In the genomic region with DNA sequence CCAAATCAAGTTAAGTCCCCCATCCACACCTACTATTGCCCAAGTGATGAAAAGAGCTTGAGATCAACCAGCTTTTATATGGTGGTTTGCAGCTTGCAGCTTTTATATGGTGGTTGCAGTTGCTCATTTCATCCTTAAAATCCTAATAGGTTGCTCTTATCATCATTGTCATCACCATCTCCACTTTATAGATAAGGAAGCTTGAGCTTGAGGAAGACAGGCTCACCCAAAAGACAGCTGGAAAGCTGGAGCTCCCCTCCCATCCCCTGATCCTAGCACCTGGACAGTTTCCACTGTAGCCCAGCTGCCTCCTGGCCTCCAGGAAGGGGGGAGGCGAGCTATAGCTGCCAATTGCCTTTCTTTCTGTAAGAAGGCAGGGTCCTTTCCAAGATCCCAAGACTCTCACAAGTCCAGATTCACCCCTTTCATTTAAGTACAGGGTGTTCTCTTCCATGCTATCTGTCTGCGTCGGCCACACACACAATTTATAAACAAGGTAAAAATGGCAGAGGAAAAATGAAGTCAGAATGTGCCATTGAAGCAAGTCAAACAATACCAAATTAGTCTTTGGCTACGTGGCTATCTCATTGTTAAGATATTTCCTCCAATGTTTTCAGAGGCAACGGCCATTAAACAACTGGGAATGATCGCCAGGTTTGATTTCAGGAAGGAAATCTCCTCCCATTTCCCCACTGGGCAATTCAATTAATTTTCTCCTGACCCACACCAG, we compare ENCODE assay signal across 10 cellular contexts.
A peak's percentile ranks its signal among the peaks of the same experiment; 100 is the strongest.
DNase-seq lines count a peak whose midpoint lies in the region; ATAC-seq lines count a peak whose summit lies in the region.
"Had no signal": no experiment of that assay in that cellular context is flagged by ENCODE, and none has a peak within 500 bp of the region (broad histone marks: within the 10 kb centered on the region; RNA-seq: fewer than 3 reads in every experiment).

No MANE protein-coding gene starts in this region.

- intact Hi-C loops in Right ventricle myocardium superior (cut with DNase I) (no loop called here), posterior vena cava (cut with DNase I) (no loop called here)

- no peaks in the 10 kb centered on the region for H4K20me1 ChIP-seq in BLaER1 treated with 17β-estradiol and CSF1 and Interleukin-3, amounts not matched to agents 10 nM and 100 nM

- no peaks in the 10 kb centered on the region for H3K9me3 ChIP-seq in BLaER1 treated with 17β-estradiol and CSF1 and Interleukin-3, amounts not matched to agents 10 nM and 100 nM (replicated peaks in 1 of 11)

- DNase-seq in SHP77 (lab: John Stamatoyannopoulos, UW): peak; percentile 39 to 64
- peak; percentile 73 for DNase-seq in Right ventricle myocardium superior
- DNase-seq in posterior vena cava (ENCODE audit: low spot score): peak; percentile 42
- no peak for DNase-seq in central memory CD4-positive, alpha-beta T cell
- no peak for DNase-seq in epidermal melanocyte (ENCODE audit: insufficient read length, low spot score)
- DNase-seq: activated CD8-positive, alpha-beta memory T cell treated with anti-CD3 and anti-CD28 coated beads, Interleukin-2, amount 50 U/mL, for 48 hours; glutamatergic neuron had no signal

- peak; percentile 70 for ATAC-seq in Right ventricle myocardium superior (ENCODE audit: poor library complexity)
- no peak for ATAC-seq in GM18511 (IDR thresholded peaks at IDR 0.05; ENCODE audit: unreplicated experiment)
- ATAC-seq in GM18907 (IDR thresholded peaks at IDR 0.05; ENCODE audit: unreplicated experiment): no peak

- peaks cover 21 to 100% (median 99%) of the 10 kb centered on the region in 10 experiments for H3K4me1 ChIP-seq in BLaER1 treated with 17β-estradiol and CSF1 and Interleukin-3, amounts not matched to agents 10 nM and 100 nM

- H3K9ac ChIP-seq in BLaER1 treated with 17β-estradiol and CSF1 and Interleukin-3, amounts not matched to agents 10 nM and 100 nM: peak overlapping the region in 8 of 11 experiments; percentile 48 to 80 (median 70); a peak in 14 of 22 replicates

- H3K4me3 ChIP-seq in BLaER1 treated with 17β-estradiol and CSF1 and Interleukin-3, amounts not matched to agents 10 nM and 100 nM: no peak overlapping the region

- peak overlapping the region; percentile 62 to 98 (median 89); a peak in 21 of 22 replicates for H3K27ac ChIP-seq in BLaER1 treated with 17β-estradiol and CSF1 and Interleukin-3, amounts not matched to agents 10 nM and 100 nM

- H3K27me3 ChIP-seq in BLaER1 treated with 17β-estradiol and CSF1 and Interleukin-3, amounts not matched to agents 10 nM and 100 nM: no peaks in the 10 kb centered on the region

- H3K4me2 ChIP-seq in BLaER1 treated with 17β-estradiol and CSF1 and Interleukin-3, amounts not matched to agents 10 nM and 100 nM: peak overlapping the region; percentile 73 to 95 (median 89)

- H3K36me3 ChIP-seq in BLaER1 treated with 17β-estradiol and CSF1 and Interleukin-3, amounts not matched to agents 10 nM and 100 nM: peaks cover 0 to 37% (median 0%) of the 10 kb centered on the region in 11 experiments; a peak in 8 of 22 replicates

Comparison
In these comparisons a context has a peak if more than half of its experiments do, and no peak if none do; other contexts are left out.
1. DNase-seq: peak in SHP77 (2 of 2), Right ventricle myocardium superior (single experiment) and posterior vena cava (single experiment); none in central memory CD4-positive, alpha-beta T cell (single experiment) and epidermal melanocyte (single experiment).